ENCODE assay signal across 24 cellular contexts in the genomic region with DNA sequence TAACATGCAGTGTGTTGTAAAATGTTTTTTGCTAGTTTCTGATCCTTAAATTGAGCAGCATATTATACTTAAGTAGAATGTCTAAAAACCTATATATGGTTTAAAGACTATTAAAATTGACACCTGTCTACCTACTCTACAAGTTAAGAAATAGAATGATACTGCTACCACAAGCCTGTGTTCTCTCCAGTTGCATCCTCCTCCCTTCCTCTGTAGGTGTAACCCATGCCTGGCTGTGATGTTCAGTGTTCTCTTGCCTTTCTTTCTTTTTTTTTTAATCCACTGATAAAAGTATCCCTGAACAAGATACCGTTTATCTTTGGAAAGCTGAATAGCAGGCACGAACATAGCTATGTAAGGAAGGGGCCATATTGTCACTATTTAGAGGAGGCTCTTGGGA.
"Had no signal": no experiment of that assay in that cellular context is flagged by ENCODE, and none has a peak within 500 bp of the region (broad histone marks: within the 10 kb centered on the region; RNA-seq: fewer than 3 reads in every experiment).

No MANE protein-coding gene starts in this region.

- H3K27ac ChIP-seq: breast epithelium, coronary artery, dorsolateral prefrontal cortex, lower lobe of right lung, right lobe of liver, thoracic aorta, uterus, VCaP had no signal

- H3K36me3 ChIP-seq: breast epithelium, lower lobe of right lung, right lobe of liver, thoracic aorta, uterus had no signal

- H3K27ac Mint-ChIP-seq: activated T-cell treated with anti-CD3 and anti-CD28 coated beads, Interleukin-2, amount 50 U/mL, for 72 hours; stimulated activated naive CD8-positive, alpha-beta T cell treated with anti-CD3 and anti-CD28 coated beads, Interleukin-15, Interleukin-2, amounts not matched to agents 100 ng/mL and 50 ng/mL, for 24 hours; T-helper 1 cell treated with Interleukin-12 subunit alpha and Interleukin-12 subunit beta and Interleukin-4 antibody, amounts not matched to agents 30 μg/mL and 1 μg/mL, for 36 hours had no signal

- DNase-seq: activated CD4-positive, alpha-beta T cell treated with anti-CD3 and anti-CD28 coated beads for 4 hours; activated CD4-positive, alpha-beta T cell treated with anti-CD3 and anti-CD28 coated beads, Interleukin-2, amount 50 U/mL, for 4 hours; activated naive CD4-positive, alpha-beta T cell; activated T-cell treated with anti-CD3 and anti-CD28 coated beads for 4 hours; activated T-cell treated with anti-CD3 and anti-CD28 coated beads, Interleukin-2, amount 50 U/mL, for 72 hours; dorsolateral prefrontal cortex; effector memory CD4-positive, alpha-beta T cell; lower lobe of right lung; mesenchymal stem cell; right lobe of liver; stimulated activated CD4-positive, alpha-beta T cell treated with anti-CD3 and anti-CD28 coated beads, Interleukin-12 subunit alpha, Interleukin-12 subunit beta, amount 100 ng/mL, for 4 hours; stimulated activated CD4-positive, alpha-beta T cell treated with anti-CD3 and anti-CD28 coated beads, Interleukin-4, amount 100 ng/mL, for 1 hour; T-helper 9 cell; trophoblast cell; uterus had no signal

- H3K4me1 Mint-ChIP-seq: nephron had no signal

- H3K9me3 ChIP-seq: right lobe of liver, thoracic aorta had no signal

- ATAC-seq: activated naive CD4-positive, alpha-beta T cell treated with anti-CD3 and anti-CD28 coated beads, Interleukin-2, amount 50 U/mL, for 72 hours; activated T-cell treated with anti-CD3 and anti-CD28 coated beads, Interleukin-2, amount 50 U/mL, for 72 hours; lower lobe of right lung; right lobe of liver had no signal

- H3K4me1 ChIP-seq: breast epithelium, lower lobe of right lung, right lobe of liver, uterus had no signal

- H3K27me3 Mint-ChIP-seq: stimulated activated naive CD8-positive, alpha-beta T cell treated with anti-CD3 and anti-CD28 coated beads, Interleukin-15, Interleukin-2, amounts not matched to agents 100 ng/mL and 50 ng/mL, for 24 hours had no signal

- H3K4me3 Mint-ChIP-seq: activated T-cell treated with anti-CD3 and anti-CD28 coated beads, Interleukin-2, amount 50 U/mL, for 72 hours; nephron; stimulated activated naive CD8-positive, alpha-beta T cell treated with anti-CD3 and anti-CD28 coated beads, Interleukin-15, Interleukin-2, amounts not matched to agents 100 ng/mL and 50 ng/mL, for 24 hours; T-helper 1 cell treated with Interleukin-12 subunit alpha and Interleukin-12 subunit beta and Interleukin-4 antibody, amounts not matched to agents 30 μg/mL and 1 μg/mL, for 36 hours had no signal

- H3K4me3 ChIP-seq: breast epithelium, coronary artery, dorsolateral prefrontal cortex, lower lobe of right lung, right lobe of liver, thoracic aorta, uterus had no signal

- H3K27me3 ChIP-seq: breast epithelium, dorsolateral prefrontal cortex, heart left ventricle, right lobe of liver, uterus had no signal
